Comparison of ENCODE assay signal across 10 cellular contexts in the genomic region with DNA sequence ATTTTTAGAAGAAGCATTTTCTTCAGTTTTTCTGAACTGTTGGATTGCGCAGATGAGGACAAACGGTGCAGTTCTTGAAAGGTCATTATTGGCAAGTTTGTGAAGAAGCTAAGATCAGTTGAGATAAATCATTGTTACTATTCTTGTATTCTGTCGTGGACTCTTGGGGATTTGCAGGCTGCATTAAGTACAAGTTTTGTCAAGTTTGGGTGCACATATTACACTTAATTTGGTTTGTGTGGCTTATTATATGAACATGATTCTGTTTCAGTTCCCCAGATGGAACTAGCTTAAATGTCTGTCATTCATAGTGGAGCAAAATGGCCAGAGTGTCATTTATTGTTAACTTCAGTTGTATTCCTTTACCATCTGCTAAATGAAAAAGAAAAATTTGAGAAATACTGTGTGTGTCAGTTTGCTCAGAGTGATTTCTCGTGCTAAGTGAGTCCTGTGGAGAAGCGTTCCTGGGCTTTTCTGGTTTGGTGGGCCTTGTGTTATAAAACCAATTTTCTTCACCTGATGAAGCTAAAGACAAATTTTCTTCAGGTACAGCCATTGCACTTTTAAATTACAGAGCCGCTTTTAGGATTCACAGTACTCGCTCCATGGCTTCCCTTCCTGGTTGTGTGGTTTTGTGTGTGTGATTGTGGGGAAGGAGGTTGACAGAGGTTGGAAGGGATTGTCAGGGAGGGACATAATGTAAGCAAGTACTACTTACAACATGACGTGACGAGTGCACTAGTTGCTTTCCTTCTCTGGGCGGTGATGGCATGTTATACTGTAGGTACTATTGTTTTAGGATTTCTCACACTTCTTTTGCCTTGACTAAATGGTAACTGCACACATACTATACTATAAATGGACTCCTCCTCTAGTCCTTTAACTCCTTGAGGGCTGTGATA. TPM values are rescaled to one million over a fixed set of nuclear protein-coding genes. Genes with fewer than 3 reads are reported as not detected.
DNase-seq lines count a peak whose midpoint lies in the region; ATAC-seq, FAIRE-seq and TF ChIP-seq lines count a peak whose summit lies in the region.
"Had no signal": no experiment of that assay in that cellular context is flagged by ENCODE, and none has a peak within 500 bp of the region (broad histone marks: within the 10 kb centered on the region; RNA-seq: fewer than 3 reads in every experiment).

No MANE protein-coding gene starts in this region.

- no peak overlapping the region for H4K8ac ChIP-seq in neuronal stem cell (ENCODE audit: low read depth, low read length)

- no peak for FAIRE-seq in RCC 7860 (lab: Jason Lieb, UNC)

- no peaks in the 10 kb centered on the region for H3K27me3 ChIP-seq in Caco-2 (replicated peaks; ENCODE audit: control insufficient read depth, insufficient read depth, low read length)
- no peaks in the 10 kb centered on the region for H3K27me3 ChIP-seq in neuronal stem cell (ENCODE audit: control insufficient read depth in 3 of 3, insufficient read depth in 3 of 3, low read depth in 1 of 3, low read length in 3 of 3)

- no peak overlapping the region for H2BK5ac ChIP-seq in neuronal stem cell (ENCODE audit: low read length)

- POLR2A ChIA-PET in Caco-2 (lab: Charles Lee): no interaction called here

- H4K91ac ChIP-seq in neuronal stem cell (ENCODE audit: low read depth, low read length, poor library complexity): no peak overlapping the region

- H3K9me3 ChIP-seq in Caco-2: no peaks in the 10 kb centered on the region
- H3K9me3 ChIP-seq in neuronal stem cell (replicated peaks in 1 of 2; ENCODE audit: control insufficient read depth in 2 of 2, insufficient read depth in 1 of 2, low read depth in 1 of 2, low read length in 2 of 2): peaks cover 0 to 5% of the 10 kb centered on the region in 2 donors
- H3K9me3 ChIP-seq: neutrophil had no signal

- TF ChIP-seq CTCF in Caco-2 (IDR thresholded peaks at IDR 0.05; ENCODE audit: insufficient read depth in 1 of 2, low read depth in 1 of 2, low read length in 1 of 2, severe bottlenecking in 1 of 2, unreplicated experiment in 1 of 2): no peak

- TSS peak; percentile 62 for BruUV-seq in Caco-2 (replicated peaks; lab: Mats Ljungman, UMichigan)

- intact Hi-C loops in Caco-2 (cut with micrococcal nuclease; ENCODE audit: unreplicated experiment): loop anchor here (2.0 kb wide), 3 partner anchors 13 to 61 kb away; no protein-coding TSS in a partner anchor

- peak overlapping the region; percentile 69 for H3K4me3 ChIP-seq in Caco-2 (ENCODE audit: low read depth, low read length)
- peak overlapping the region in 1 of 2 donors; percentile 66 for H3K4me3 ChIP-seq in neuronal stem cell (ENCODE audit: low read length in 2 of 2)

- ATAC-seq in effector memory CD8-positive, alpha-beta T cell (replicated peaks): no peak
- no peak for ATAC-seq in GM18517 (IDR thresholded peaks at IDR 0.05; ENCODE audit: unreplicated experiment)

- WGBS in neuronal stem cell (ENCODE audit: extremely low coverage in 2 of 2, insufficient read length in 2 of 2, insufficient replicate concordance in 1 of 2), 2 donors: no CpG with 5 or more reads among the region's 10 CpGs

- peaks cover 3% of the 10 kb centered on the region for H3K79me1 ChIP-seq in neuronal stem cell (ENCODE audit: low read depth, low read length)

- no peak overlapping the region for H2BK120ac ChIP-seq in neuronal stem cell (ENCODE audit: low read depth, low read length)

- no peak overlapping the region for H3K18ac ChIP-seq in neuronal stem cell (ENCODE audit: low read length)

- H3K9me3 Mint-ChIP-seq in Caco-2 (ENCODE audit: unreplicated experiment): no peaks in the 10 kb centered on the region
- H3K9me3 Mint-ChIP-seq in effector memory CD8-positive, alpha-beta T cell: no peaks in the 10 kb centered on the region

- no peaks in the 10 kb centered on the region for H3K27me3 Mint-ChIP-seq in Caco-2 (ENCODE audit: insufficient read depth, unreplicated experiment)
- H3K27me3 Mint-ChIP-seq in effector memory CD8-positive, alpha-beta T cell: no peaks in the 10 kb centered on the region

- no peak overlapping the region for H2BK15ac ChIP-seq in neuronal stem cell (ENCODE audit: low read length)

- no peak overlapping the region for H3K4ac ChIP-seq in neuronal stem cell (ENCODE audit: low read length)

- H3K4me1 Mint-ChIP-seq in Caco-2 (ENCODE audit: low read depth, unreplicated experiment): peaks cover 24% of the 10 kb centered on the region
- peaks cover 45 to 49% of the 10 kb centered on the region in 2 donors for H3K4me1 Mint-ChIP-seq in effector memory CD8-positive, alpha-beta T cell (ENCODE audit: low read depth in 2 of 2)

- no peak overlapping the region for H2AK5ac ChIP-seq in neuronal stem cell (ENCODE audit: low read depth, low read length)

- H3K27ac ChIP-seq in neuronal stem cell (replicated peaks; ENCODE audit: low read length): no peak overlapping the region
- H3K27ac ChIP-seq: neutrophil had no signal

- no peak overlapping the region for H3K14ac ChIP-seq in neuronal stem cell (ENCODE audit: low read length)

- H3K27ac Mint-ChIP-seq in Caco-2 (ENCODE audit: unreplicated experiment): no peak overlapping the region
- peak overlapping the region; percentile 58 to 93 for H3K27ac Mint-ChIP-seq in effector memory CD8-positive, alpha-beta T cell

- no peaks in the 10 kb centered on the region for H3K36me3 ChIP-seq in Caco-2 (ENCODE audit: control insufficient read depth, insufficient read depth, low read length)
- H3K36me3 ChIP-seq in neuronal stem cell (replicated peaks in 1 of 2; ENCODE audit: control insufficient read depth in 2 of 2, insufficient read depth in 2 of 2, low read length in 2 of 2): peaks cover 0 to 13% of the 10 kb centered on the region in 2 donors
- H3K36me3 ChIP-seq: neutrophil had no signal

- peaks cover 13% of the 10 kb centered on the region for H3K36me3 Mint-ChIP-seq in Caco-2 (ENCODE audit: insufficient read depth, unreplicated experiment)
- H3K36me3 Mint-ChIP-seq in effector memory CD8-positive, alpha-beta T cell (ENCODE audit: insufficient read depth): peaks cover 30% of the 10 kb centered on the region

- no peak overlapping the region for H3K9ac ChIP-seq in neuronal stem cell (ENCODE audit: low read depth, low read length, poor library complexity)

- DNase-seq in Caco-2 (no peak), NCI-H226 (peak; percentile 32), neuronal stem cell (ENCODE audit: low spot score) (no peak), HuH-7.5 (ENCODE audit: low spot score) (no peak), globus pallidus (ENCODE audit: low spot score) (no peak), RCC 7860 (ENCODE audit: low spot score) (no peak)
- DNase-seq in effector memory CD8-positive, alpha-beta T cell: no peak
- DNase-seq: T1000 had no signal

- no peak overlapping the region for H3K23ac ChIP-seq in neuronal stem cell (ENCODE audit: low read depth, low read length, poor library complexity)

- peak overlapping the region; percentile 74 for H3K4me3 Mint-ChIP-seq in Caco-2 (ENCODE audit: unreplicated experiment)
- H3K4me3 Mint-ChIP-seq in effector memory CD8-positive, alpha-beta T cell: peak overlapping the region; percentile 79 to 85

- peaks cover 11% of the 10 kb centered on the region for H3K4me1 ChIP-seq in Caco-2
- peaks cover 2 to 9% of the 10 kb centered on the region in 2 donors for H3K4me1 ChIP-seq in neuronal stem cell (ENCODE audit: control insufficient read depth in 2 of 2, insufficient read depth in 1 of 2, low read depth in 1 of 2, low read length in 2 of 2)

- CTCF ChIA-PET in Caco-2 (lab: Charles Lee): no interaction called here

- no peak overlapping the region for H2BK12ac ChIP-seq in neuronal stem cell (ENCODE audit: low read length)

- peak overlapping the region; percentile 56 for H3K4me2 ChIP-seq in neuronal stem cell (ENCODE audit: insufficient read depth, low read length, poor library complexity, severe bottlenecking)

- no peak overlapping the region for H2AFZ ChIP-seq in neuronal stem cell (ENCODE audit: low read length)

RNA-seq across cellular contexts. Expression of a gene that starts 1.7 kb away (rescaled TPM):
- 48.3 and 49.6 TPM in 2 replicates for total RNA-seq in Caco-2 (2022)
- polyA plus RNA-seq in neuronal stem cell (2013, experiment 1 of 2): 13.1 TPM
- 13.0 TPM for polyA plus RNA-seq in neuronal stem cell (2013, experiment 2 of 2)
